In the genomic region with DNA sequence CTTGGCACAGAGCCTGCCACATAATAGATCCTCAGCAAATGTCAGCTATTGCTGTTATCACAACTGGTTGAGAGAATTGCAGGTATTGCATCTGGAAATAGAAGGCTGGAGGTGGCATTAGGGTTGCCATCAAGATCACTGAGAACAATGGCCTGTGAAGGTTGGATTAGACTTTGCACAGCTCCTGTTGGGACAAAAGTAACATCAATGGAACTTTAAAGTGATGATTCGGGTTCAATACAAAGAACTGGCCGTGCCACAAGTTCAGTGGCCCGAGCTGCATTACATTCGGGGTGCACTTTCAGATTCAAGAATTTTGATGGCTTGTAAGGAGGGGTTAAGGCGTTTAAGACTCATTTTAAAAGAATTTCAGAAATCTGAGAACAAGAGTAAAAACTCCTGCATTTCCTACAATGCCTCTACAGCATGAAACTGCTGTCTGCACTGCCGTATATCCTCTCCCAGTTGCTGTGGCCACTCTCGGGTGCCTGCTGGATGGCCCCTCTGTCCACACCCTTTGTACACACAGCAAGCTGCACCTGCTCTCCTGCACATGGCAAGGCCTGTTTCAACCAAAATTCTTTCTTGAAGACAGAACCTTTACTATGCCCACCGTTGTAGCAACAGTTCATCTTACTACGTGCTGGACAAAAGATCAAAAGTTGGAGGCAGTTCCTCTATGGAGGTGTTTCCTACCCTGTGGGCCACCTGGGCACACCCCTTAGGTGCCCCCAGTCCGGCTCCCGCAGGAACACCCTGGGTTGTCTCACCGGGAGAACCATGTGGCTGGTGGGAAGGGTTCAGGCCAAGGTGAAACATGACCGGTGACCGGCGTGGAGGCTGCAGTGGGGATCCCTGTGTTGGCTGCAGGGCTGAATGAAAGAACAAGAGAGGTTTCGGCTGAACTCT, we compare ENCODE assay signal across 19 cellular contexts. TPM values are rescaled to one million over a fixed set of nuclear protein-coding genes. Genes with fewer than 3 reads are reported as not detected.
A peak's percentile ranks its signal among the peaks of the same experiment; 100 is the strongest.
DNase-seq lines count a peak whose midpoint lies in the region; ATAC-seq and TF ChIP-seq lines count a peak whose summit lies in the region.
"Had no signal": no experiment of that assay in that cellular context is flagged by ENCODE, and none has a peak within 500 bp of the region (broad histone marks: within the 10 kb centered on the region; RNA-seq: fewer than 3 reads in every experiment).

No MANE protein-coding gene starts in this region.

- no peak overlapping the region for H3K4me3 ChIP-seq in IMR-90 (ENCODE audit: insufficient read depth, low read depth, low read length)
- H3K4me3 ChIP-seq in sigmoid colon = no peak overlapping the region
- no peak overlapping the region for H3K4me3 ChIP-seq in mammary epithelial cell (replicated peaks in 1 of 3; ENCODE audit: insufficient read depth in 1 of 3, low read depth in 2 of 3, low read length in 3 of 3)
- H3K4me3 ChIP-seq: GM23248, K562, tibial nerve had no signal

- H4K8ac ChIP-seq in IMR-90 (ENCODE audit: low read depth in 2 of 2, low read length in 2 of 2) = 0 out of 4 replicates have a peak overlapping the region, but pooled peaks of 1 of the 2 experiments have one; percentile 21

- no peak for TF ChIP-seq EP300 in sigmoid colon (IDR thresholded peaks at IDR 0.05)

- no peak overlapping the region for H3K23ac ChIP-seq in IMR-90 (ENCODE audit: low read depth, low read length)

- H3K9me1 ChIP-seq in IMR-90 (ENCODE audit: insufficient read depth, low read length) = no peaks in the 10 kb centered on the region

- intact Hi-C loops in IMR-90 (cut with micrococcal nuclease) = no loop called here
- intact Hi-C loops in sigmoid colon (cut with DNase I) = no loop called here
- intact Hi-C loops in mammary epithelial cell (cut with micrococcal nuclease) = no loop called here

- TF ChIP-seq CTCF in IMR-90 (conservative IDR thresholded peaks at IDR 0.05; ENCODE audit: low read depth, low read length) (no peak), sigmoid colon (IDR thresholded peaks at IDR 0.05) (no peak), mammary epithelial cell (conservative IDR thresholded peaks at IDR 0.05 in 1 of 2, IDR thresholded peaks at IDR 0.05 in 1 of 2; ENCODE audit: extremely low read depth in 1 of 2, insufficient read depth in 1 of 2, low read depth in 1 of 2, low read length in 2 of 2) (no peak)

- dilution Hi-C loops in IMR-90 (cut with HindIII; ENCODE audit: low sequenced_read_pairs, unreplicated experiment) (no loop called here), mammary epithelial cell (cut with HindIII; ENCODE audit: low sequenced_read_pairs) (no loop called here)

- peak overlapping the region; percentile 66 for H2BK20ac ChIP-seq in IMR-90 (ENCODE audit: low read depth, low read length)

- H2BK5ac ChIP-seq in IMR-90 (ENCODE audit: low read depth, low read length, poor library complexity, severe bottlenecking) = no peak overlapping the region

- H3K36me3 ChIP-seq in IMR-90 (ENCODE audit: control insufficient read depth, insufficient read depth, low read length) (no peaks in the 10 kb centered on the region), sigmoid colon (no peaks in the 10 kb centered on the region), mammary epithelial cell (ENCODE audit: insufficient read depth, low read length) (no peaks in the 10 kb centered on the region)
- H3K36me3 ChIP-seq: tibial nerve had no signal

- 0 out of 2 replicates have a peak overlapping the region, but pooled peaks have one; percentile 5 for H3K18ac ChIP-seq in IMR-90 (ENCODE audit: low read depth, low read length)

- DNase-seq in EH (ENCODE audit: low read depth) = peak; percentile 33
- DNase-seq in IMR-90 = no peak
- peak; percentile 37 for DNase-seq in hepatic stellate cell (ENCODE audit: low spot score)
- DNase-seq in sigmoid colon = peak; percentile 35
- no peak for DNase-seq in GF-D8 (lab: John Stamatoyannopoulos, UW)
- DNase-seq in DMS79 (lab: John Stamatoyannopoulos, UW) = no peak
- no peak for DNase-seq in mammary epithelial cell
- DNase-seq in NCI-H2081 (lab: John Stamatoyannopoulos, UW) = no peak
- DNase-seq: activated CD4-positive, alpha-beta T cell treated with anti-CD3 and anti-CD28 coated beads for 4 hours; foreskin fibroblast; GM23248; kidney glomerular epithelial cell; NCI-H82; OCI-M1; stimulated activated naive CD4-positive, alpha-beta T cell treated with Interleukin-2 at 50 U/mL for 16 hours had no signal

- H3K9ac ChIP-seq in IMR-90 (ENCODE audit: low read depth, low read length) (no peak overlapping the region), mammary epithelial cell (ENCODE audit: insufficient read depth, low read length) (no peak overlapping the region)
- H3K9ac ChIP-seq: GM23248 had no signal

- H2BK15ac ChIP-seq in IMR-90 (ENCODE audit: low read depth, low read length) = no peak overlapping the region

- peaks cover 18% of the 10 kb centered on the region for H3K9me3 ChIP-seq in IMR-90 (ENCODE audit: control insufficient read depth, insufficient read depth, low read length)
- H3K9me3 ChIP-seq in sigmoid colon = no peaks in the 10 kb centered on the region
- peaks cover 20% of the 10 kb centered on the region for H3K9me3 ChIP-seq in mammary epithelial cell (replicated peaks; ENCODE audit: insufficient read depth, low read length)

- no peak overlapping the region for H4K5ac ChIP-seq in IMR-90 (ENCODE audit: low read depth, low read length)

- H3K14ac ChIP-seq in IMR-90 (replicated peaks; ENCODE audit: low read depth, low read length) = no peak overlapping the region

- H2AFZ ChIP-seq in IMR-90 (replicated peaks; ENCODE audit: low read length, poor library complexity) (peak overlapping the region; percentile 78), mammary epithelial cell (ENCODE audit: low read depth, low read length) (no peak overlapping the region)
- H2AFZ ChIP-seq: GM23248 had no signal

- TF ChIP-seq RAD21 in IMR-90 (IDR thresholded peaks at IDR 0.05; ENCODE audit: low read length) = no peak

- H3K79me1 ChIP-seq in IMR-90 (ENCODE audit: low read depth in 1 of 2, low read length in 2 of 2) = no peaks in the 10 kb centered on the region

- H3K4me2 ChIP-seq in IMR-90 (ENCODE audit: low read depth, low read length) = no peak overlapping the region
- no peak overlapping the region for H3K4me2 ChIP-seq in mammary epithelial cell (ENCODE audit: insufficient read depth, low read depth, low read length)

- H4K20me1 ChIP-seq in IMR-90 (ENCODE audit: insufficient read depth, low read length) (no peaks in the 10 kb centered on the region), mammary epithelial cell (ENCODE audit: insufficient read depth, low read length) (no peaks in the 10 kb centered on the region)

- H2AK9ac ChIP-seq in IMR-90 (replicated peaks; ENCODE audit: low read depth, low read length, poor library complexity) = peak overlapping the region; percentile 76

- H2BK120ac ChIP-seq in IMR-90 (ENCODE audit: low read depth, low read length) = peak overlapping the region; percentile 46

- H3K4me1 ChIP-seq in IMR-90 (ENCODE audit: control insufficient read depth, insufficient read depth, low read length) (peaks cover 8% of the 10 kb centered on the region), sigmoid colon (peaks cover 0 to 12% (median 3%) of the 10 kb centered on the region in 4 donors), mammary epithelial cell (ENCODE audit: insufficient read depth, low read length) (no peaks in the 10 kb centered on the region)
- H3K4me1 ChIP-seq: tibial nerve had no signal

- in situ Hi-C loops in IMR-90 (cut with MboI; ENCODE audit: low sequenced_read_pairs) = no loop called here
- in situ Hi-C loops in mammary epithelial cell (cut with MboI; ENCODE audit: low sequenced_read_pairs in 2 of 2) = no loop called here

- TF ChIP-seq POLR2A in IMR-90 (IDR thresholded peaks at IDR 0.05; ENCODE audit: low read depth, low read length) (no peak), sigmoid colon (IDR thresholded peaks at IDR 0.05) (no peak)

- POLR2A ChIA-PET in IMR-90 (lab: Charles Lee; ENCODE audit: unreplicated experiment) = no interaction called here

- no TSS peak for BruUV-seq in IMR-90 (replicated peaks; lab: Mats Ljungman, UMichigan)
- no TSS peak for BruUV-seq in mammary epithelial cell (replicated peaks; lab: Mats Ljungman, UMichigan)

- H3K27me3 ChIP-seq in IMR-90 (ENCODE audit: control insufficient read depth, insufficient read depth, low read length) = 0 out of 2 replicates have a peak, but pooled peaks cover 3% of the 10 kb centered on the region
- no peaks in the 10 kb centered on the region for H3K27me3 ChIP-seq in sigmoid colon
- H3K27me3 ChIP-seq in mammary epithelial cell (ENCODE audit: insufficient read depth, low read length) = no peaks in the 10 kb centered on the region
- H3K27me3 ChIP-seq: tibial nerve had no signal

- H4K91ac ChIP-seq in IMR-90 (ENCODE audit: insufficient read depth, low read depth, low read length) = peak overlapping the region; percentile 41

- no peak overlapping the region for H3K56ac ChIP-seq in IMR-90 (ENCODE audit: extremely low read depth, insufficient read depth, low read length)

- 85% methylated on average over 4 of the region's 16 CpGs; no CpG with 5 or more reads in 1 of the 2 experiments for WGBS in IMR-90 (ENCODE audit: extremely low coverage in 2 of 2, insufficient read length in 1 of 2), 2 experiments
- WGBS in sigmoid colon, 2 donors = 52 to 74% methylated on average over 16 of the region's 16 CpGs
- 68% methylated on average over 16 of the region's 16 CpGs for WGBS in mammary epithelial cell (ENCODE audit: low coverage, missing lambda C conversion rate)

- peak; percentile 64 for ATAC-seq in IMR-90 (ENCODE audit: low read depth)
- ATAC-seq: K562 had no signal

- peak overlapping the region; percentile 72 for H2AK5ac ChIP-seq in IMR-90 (ENCODE audit: low read depth, low read length)

- H3K79me2 ChIP-seq in mammary epithelial cell (ENCODE audit: insufficient read depth, low read length) = no peaks in the 10 kb centered on the region

- H3K4ac ChIP-seq in IMR-90 (ENCODE audit: low read depth, low read length) = peak overlapping the region; percentile 52

- CTCF ChIA-PET in IMR-90 (lab: Yijun Ruan, JAX) (no interaction called here), mammary epithelial cell (lab: Charles Lee; ENCODE audit: low non-redundant PET) (no interaction called here)

- H3K27ac ChIP-seq in IMR-90 (ENCODE audit: insufficient read depth, low read length) (no peak overlapping the region), sigmoid colon (no peak overlapping the region), mammary epithelial cell (ENCODE audit: insufficient read depth, low read depth, low read length) (no peak overlapping the region)
- H3K27ac ChIP-seq: epithelial cell of prostate, GM23248, tibial nerve had no signal

TF ChIP-seq in IMR-90, 13 proteins besides CTCF, POLR2A, EP300 and RAD21 (continues in another document):
- TF ChIP-seq MAFK (IDR thresholded peaks at IDR 0.05; ENCODE audit: low read depth, low read length) = no peak

RNA-seq across cellular contexts. Expression of a gene that starts 17.5 kb away (rescaled TPM):
- total RNA-seq in IMR-90 (2012; rRNA removed) = 0.83 and 1.6 TPM in 2 replicates
- polyA plus RNA-seq in IMR-90 (2012; rRNA removed) = 2.2 and 2.8 TPM in 2 replicates
- polyA plus RNA-seq in IMR-90 (2012; cell fraction: cytosol; rRNA removed) = 0.53 and 1.1 TPM in 2 replicates
- polyA plus RNA-seq in IMR-90 (2012; cell fraction: nucleus; rRNA removed; ENCODE audit: low replicate concordance) = 7.0 and 7.7 TPM in 2 replicates
- 10 to 100 TPM in 3 of 4 donors, 1 to 10 TPM in 1; 8.0 to 43.8 (median 16.8) TPM for total RNA-seq in sigmoid colon
- 1 to 10 TPM; 3.5 to 4.4 (median 3.6) TPM for polyA plus RNA-seq in sigmoid colon
- 10 to 100 TPM in 1 of 2 donors, 1 to 10 TPM in 1; 5.4 to 25.8 TPM for total RNA-seq in mammary epithelial cell
- 2.0 TPM for polyA plus RNA-seq in mammary epithelial cell
- 28.9 TPM for polyA minus RNA-seq in mammary epithelial cell
- total RNA-seq: T-helper 1 cell treated with Interleukin-12 subunit alpha and Interleukin-12 subunit beta and Interleukin-4 antibody, amounts not matched to agents 30 ng/mL and 1 ng/mL, for 36 hours had no signal

Comparison
In these comparisons a context has a peak if more than half of its experiments do, and no peak if none do; other contexts are left out.
1. DNase-seq: peak in EH (single experiment), hepatic stellate cell (single experiment) and sigmoid colon (single experiment); none in IMR-90 (single experiment), GF-D8 (single experiment), DMS79 (single experiment), mammary epithelial cell (single experiment) and NCI-H2081 (0 of 2).